ENCODE assay signal across 8 cellular contexts in the genomic region with DNA sequence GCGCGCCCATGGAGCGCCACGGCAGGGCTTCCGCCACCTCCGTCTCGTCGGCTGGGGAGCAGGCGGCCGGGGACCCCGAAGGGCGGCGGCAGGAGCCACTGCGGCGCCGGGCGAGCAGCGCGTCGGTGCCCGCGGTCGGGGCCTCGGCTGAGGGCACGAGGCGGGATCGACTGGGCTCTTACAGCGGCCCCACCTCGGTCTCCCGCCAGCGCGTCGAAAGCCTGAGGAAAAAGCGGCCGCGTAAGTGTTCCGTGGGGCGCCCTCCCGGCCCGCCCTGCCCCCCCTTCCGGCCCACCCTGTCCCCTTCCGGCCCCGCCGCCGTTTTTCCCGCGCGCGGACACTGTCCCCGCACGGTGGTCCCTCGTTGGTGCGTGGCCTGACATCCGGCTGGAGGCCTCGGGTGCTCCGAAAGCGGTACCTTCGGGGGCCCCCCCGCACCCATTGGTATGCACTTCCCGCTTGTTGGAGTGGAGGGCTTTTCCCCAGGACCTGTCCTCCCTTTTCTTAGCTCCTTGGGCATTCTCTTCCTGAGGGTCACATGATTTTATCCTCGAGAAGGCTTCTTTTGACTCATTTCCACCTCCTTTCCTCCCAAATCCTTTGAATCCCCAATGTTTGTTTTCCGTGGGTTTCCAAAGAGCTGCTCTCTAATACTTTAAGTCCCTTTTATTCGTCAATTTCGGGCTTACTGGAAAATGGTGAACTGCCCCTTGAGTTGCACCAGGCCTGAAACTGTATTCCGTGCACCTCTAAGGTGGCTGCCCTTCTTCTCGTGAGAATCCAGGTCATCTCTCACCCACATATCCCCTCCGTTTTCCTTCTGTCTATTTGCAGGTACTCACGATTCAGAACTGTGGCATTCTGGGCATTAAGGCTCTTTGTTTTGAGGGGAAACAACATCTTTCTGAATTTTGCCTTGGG. TPM values are rescaled to one million over a fixed set of nuclear protein-coding genes. Genes with fewer than 3 reads are reported as not detected.
DNase-seq lines count a peak whose midpoint lies in the region; ATAC-seq lines count a peak whose summit lies in the region.

No MANE protein-coding gene starts in this region.

- intact Hi-C loops in left cardiac atrium (cut with DNase I) = loop anchor here in 1 of 2 donors (5.0 kb wide), 1 partner anchor 183 kb away; no protein-coding TSS in a partner anchor

- no peaks in the 10 kb centered on the region for H3K9me3 ChIP-seq in NT2/D1 (ENCODE audit: insufficient read depth, low read length)

- H3K9ac ChIP-seq in NT2/D1 (ENCODE audit: insufficient read length, low read depth) = peak overlapping the region; percentile 93

- H3K27me3 ChIP-seq in NT2/D1 (ENCODE audit: insufficient read depth, insufficient read length) = no peaks in the 10 kb centered on the region

- ATAC-seq in HG02642 (IDR thresholded peaks at IDR 0.05; ENCODE audit: poor library complexity, unreplicated experiment) = peak; percentile 33
- ATAC-seq in left cardiac atrium = peak; percentile 21 to 34

- H3K4me3 ChIP-seq in NT2/D1 (ENCODE audit: insufficient read length, low read depth) = peak overlapping the region; percentile 90

- no peaks in the 10 kb centered on the region for H3K4me1 ChIP-seq in NT2/D1 (ENCODE audit: insufficient read depth, insufficient read length)

- peak; percentile 12 for DNase-seq in NCI-H1436 (lab: John Stamatoyannopoulos, UW)
- DNase-seq in NCI-H1436 treated with DMSO at 0.1 percent for 48 hours (lab: John Stamatoyannopoulos, UW) = no peak
- DNase-seq in NT2/D1 (ENCODE audit: low read depth, low spot score) = no peak
- peak; percentile 29 for DNase-seq in activated naive CD4-positive, alpha-beta T cell treated with anti-CD3 and anti-CD28 coated beads, Interleukin-2, amount 50 U/mL, for 16 hours
- DNase-seq in left cardiac atrium = peak; percentile 49
- DNase-seq in retina = peak; percentile 63
- no peak for DNase-seq in H4 (ENCODE audit: low spot score)

- H3K36me3 ChIP-seq in NT2/D1 (ENCODE audit: insufficient read depth, insufficient read length, low read length) = peaks cover 36% of the 10 kb centered on the region

RNA-seq across cellular contexts. Expression of a gene that starts 0.6 kb away (rescaled TPM):
- total RNA-seq in left cardiac atrium = 10 to 100 TPM; 18.7 to 23.8 TPM
- 37.4 and 40.8 TPM in 2 replicates for total RNA-seq in H4 (2014; rRNA removed; shearing (Covaris generic))

RNA-seq across cellular contexts. Expression of a gene that starts 43.1 kb away (rescaled TPM):
- 10 to 100 TPM; 28.9 to 31.1 TPM for total RNA-seq in left cardiac atrium
- total RNA-seq in H4 (2014; rRNA removed; shearing (Covaris generic)) = 9.6 and 10.0 TPM in 2 replicates

Comparison
In these comparisons a context has a peak if more than half of its experiments do, and no peak if none do; other contexts are left out.
1. DNase-seq: peak in NCI-H1436 (single experiment), activated naive CD4-positive, alpha-beta T cell treated with anti-CD3 and anti-CD28 coated beads, Interleukin-2, amount 50 U/mL, for 16 hours (single experiment), left cardiac atrium (single experiment) and retina (single experiment); none in NCI-H1436 treated with DMSO at 0.1 percent for 48 hours (single experiment), NT2/D1 (single experiment) and H4 (single experiment).